36 cellular contexts compared by ENCODE assay signal in genomic region chr6:30113377-30113759, GRCh38. TPM values are rescaled to one million over a fixed set of nuclear protein-coding genes. Genes with fewer than 3 reads are reported as not detected.
DNase-seq lines count a peak whose midpoint lies in the region; ATAC-seq and TF ChIP-seq lines count a peak whose summit lies in the region.
"Had no signal": no experiment of that assay in that cellular context is flagged by ENCODE, and none has a peak within 500 bp of the region (broad histone marks: within the 10 kb centered on the region; RNA-seq: fewer than 3 reads in every experiment).

No MANE protein-coding gene starts in this region.

- peaks cover 13% of the 10 kb centered on the region for H3K4me1 Mint-ChIP-seq in activated naive CD8-positive, alpha-beta T cell treated with anti-CD3 and anti-CD28 coated beads, Interleukin-2, amount 50 U/mL, for 24 hours
- peaks cover 10% of the 10 kb centered on the region for H3K4me1 Mint-ChIP-seq in activated naive CD8-positive, alpha-beta T cell treated with anti-CD3 and anti-CD28 coated beads for 36 hours
- H3K4me1 Mint-ChIP-seq in natural killer cell treated with Interleukin-12 subunit alpha and Interleukin-12 subunit beta and Interleukin-15 and Interleukin-18, amount 100 ng/mL, for 72 hours (ENCODE audit: low read depth in 2 of 2): peaks cover 10 to 15% of the 10 kb centered on the region in 2 donors
- H3K4me1 Mint-ChIP-seq: brain, immature natural killer cell, mesothelial cell of epicardium, neural progenitor cell had no signal

- no peaks in the 10 kb centered on the region for H3K9me3 ChIP-seq in hepatocyte (ENCODE audit: low read depth)
- H3K9me3 ChIP-seq: adrenal gland, right lobe of liver, SK-N-SH, tibial artery had no signal

- H3K27me3 Mint-ChIP-seq in activated naive CD8-positive, alpha-beta T cell treated with anti-CD3 and anti-CD28 coated beads, Interleukin-2, amount 50 U/mL, for 24 hours: peaks cover 55% of the 10 kb centered on the region
- H3K27me3 Mint-ChIP-seq in activated naive CD8-positive, alpha-beta T cell treated with anti-CD3 and anti-CD28 coated beads for 36 hours: peaks cover 71% of the 10 kb centered on the region
- H3K27me3 Mint-ChIP-seq in natural killer cell treated with Interleukin-12 subunit alpha and Interleukin-12 subunit beta and Interleukin-15 and Interleukin-18, amount 100 ng/mL, for 72 hours: peaks cover 42 to 48% of the 10 kb centered on the region in 2 donors

- WGBS in hepatocyte (ENCODE audit: low lambda C conversion rate, missing lambda C conversion rate): 69% methylated on average over 1 of the region's 1 CpG

- peak overlapping the region; percentile 4 for H3K4me3 Mint-ChIP-seq in activated naive CD8-positive, alpha-beta T cell treated with anti-CD3 and anti-CD28 coated beads, Interleukin-2, amount 50 U/mL, for 24 hours
- no peak overlapping the region for H3K4me3 Mint-ChIP-seq in activated naive CD8-positive, alpha-beta T cell treated with anti-CD3 and anti-CD28 coated beads for 36 hours
- no peak overlapping the region for H3K4me3 Mint-ChIP-seq in natural killer cell treated with Interleukin-12 subunit alpha and Interleukin-12 subunit beta and Interleukin-15 and Interleukin-18, amount 100 ng/mL, for 72 hours
- H3K4me3 Mint-ChIP-seq: activated T-cell treated with anti-CD3 and anti-CD28 coated beads, Interleukin-2, amount 50 U/mL, for 24 hours; brain; immature natural killer cell; mesothelial cell of epicardium; neural progenitor cell; stimulated activated naive CD8-positive, alpha-beta T cell treated with anti-CD3 and anti-CD28 coated beads, Interleukin-15, Interleukin-2, amounts not matched to agents 100 ng/mL and 50 ng/mL, for 24 hours had no signal

- peak overlapping the region; percentile 84 for H3K27ac ChIP-seq in hepatocyte
- H3K27ac ChIP-seq: adrenal gland, HL-60, neural progenitor cell, tibial artery had no signal

- peak; percentile 15 for ATAC-seq in activated naive CD8-positive, alpha-beta T cell treated with anti-CD3 and anti-CD28 coated beads, Interleukin-2, amount 50 U/mL, for 24 hours
- ATAC-seq in HG03439 (IDR thresholded peaks at IDR 0.05; ENCODE audit: unreplicated experiment): peak; percentile 22
- no peak for ATAC-seq in natural killer cell treated with Interleukin-12 subunit alpha and Interleukin-12 subunit beta and Interleukin-15 and Interleukin-18, amount 100 ng/mL, for 72 hours
- ATAC-seq: left ventricle myocardium superior had no signal

- no peak overlapping the region for H3K27ac Mint-ChIP-seq in activated naive CD8-positive, alpha-beta T cell treated with anti-CD3 and anti-CD28 coated beads, Interleukin-2, amount 50 U/mL, for 24 hours
- H3K27ac Mint-ChIP-seq in activated naive CD8-positive, alpha-beta T cell treated with anti-CD3 and anti-CD28 coated beads for 36 hours: no peak overlapping the region
- no peak overlapping the region for H3K27ac Mint-ChIP-seq in natural killer cell treated with Interleukin-12 subunit alpha and Interleukin-12 subunit beta and Interleukin-15 and Interleukin-18, amount 100 ng/mL, for 72 hours
- H3K27ac Mint-ChIP-seq: activated T-cell treated with anti-CD3 and anti-CD28 coated beads, Interleukin-2, amount 50 U/mL, for 24 hours; brain; immature natural killer cell; mesothelial cell of epicardium; neural progenitor cell; stimulated activated naive CD8-positive, alpha-beta T cell treated with anti-CD3 and anti-CD28 coated beads, Interleukin-15, Interleukin-2, amounts not matched to agents 100 ng/mL and 50 ng/mL, for 24 hours had no signal

- no peaks in the 10 kb centered on the region for H3K36me3 Mint-ChIP-seq in activated naive CD8-positive, alpha-beta T cell treated with anti-CD3 and anti-CD28 coated beads, Interleukin-2, amount 50 U/mL, for 24 hours (ENCODE audit: low read depth)
- H3K36me3 Mint-ChIP-seq in activated naive CD8-positive, alpha-beta T cell treated with anti-CD3 and anti-CD28 coated beads for 36 hours: no peaks in the 10 kb centered on the region
- no peaks in the 10 kb centered on the region for H3K36me3 Mint-ChIP-seq in natural killer cell treated with Interleukin-12 subunit alpha and Interleukin-12 subunit beta and Interleukin-15 and Interleukin-18, amount 100 ng/mL, for 72 hours
- H3K36me3 Mint-ChIP-seq: brain, immature natural killer cell, mesothelial cell of epicardium, neural progenitor cell had no signal

- H2AFZ ChIP-seq in hepatocyte: no peak overlapping the region
- H2AFZ ChIP-seq: neural progenitor cell had no signal

- peaks cover 10% of the 10 kb centered on the region for H3K4me1 ChIP-seq in hepatocyte (ENCODE audit: insufficient read depth)
- H3K4me1 ChIP-seq: adrenal gland, neural progenitor cell, tibial artery had no signal

- no peaks in the 10 kb centered on the region for H3K79me2 ChIP-seq in hepatocyte

- H3K36me3 ChIP-seq in hepatocyte (replicated peaks; ENCODE audit: insufficient read depth, low read depth): no peaks in the 10 kb centered on the region
- H3K36me3 ChIP-seq: adrenal gland, neural progenitor cell, right lobe of liver, tibial artery had no signal

- TF ChIP-seq CTCF in hepatocyte (IDR thresholded peaks at IDR 0.05; ENCODE audit: poor library complexity): no peak

- no peak for DNase-seq in activated naive CD8-positive, alpha-beta T cell treated with anti-CD3 and anti-CD28 coated beads, Interleukin-2, amount 50 U/mL, for 24 hours
- DNase-seq in activated naive CD8-positive, alpha-beta T cell treated with anti-CD3 and anti-CD28 coated beads for 36 hours: no peak
- DNase-seq in hepatocyte (ENCODE audit: low spot score): no peak
- no peak for DNase-seq in GM19238 (ENCODE audit: insufficient read length, low spot score)
- no peak for DNase-seq in natural killer cell treated with Interleukin-12 subunit alpha and Interleukin-12 subunit beta and Interleukin-15 and Interleukin-18, amount 100 ng/mL, for 72 hours (ENCODE audit: low spot score)
- no peak for DNase-seq in islet precursor cell
- no peak for DNase-seq in middle frontal gyrus (ENCODE audit: extremely low spot score, low spot score)
- DNase-seq: 8988T; activated CD4-positive, alpha-beta T cell treated with anti-CD3 and anti-CD28 coated beads for 4 hours; activated gamma-delta T cell treated with Interleukin-2 at 50 U/mL for 16 hours; activated T-cell treated with anti-CD3 and anti-CD28 coated beads, Interleukin-2, amount 50 U/mL, for 24 hours; adrenal gland; AML-193; DMS53; effector memory CD4-positive, alpha-beta T cell; foreskin melanocyte; hippocampal formation; immature natural killer cell; left ventricle myocardium superior; NCI-H1092; NCI-H187 treated with DMSO at 0.1 percent for 48 hours; NCI-H526; right lobe of liver; SK-N-SH; stimulated activated CD4-positive, alpha-beta T cell treated with anti-CD3 and anti-CD28 coated beads, Interleukin-4, amount 100 ng/mL, for 4 hours; T-helper 2 cell; tibial artery had no signal

- no peaks in the 10 kb centered on the region for H4K20me1 ChIP-seq in hepatocyte (ENCODE audit: insufficient read depth, poor library complexity, severe bottlenecking)

- H3K27me3 ChIP-seq in hepatocyte: peaks cover 24% of the 10 kb centered on the region
- H3K27me3 ChIP-seq: right lobe of liver had no signal

- no peaks in the 10 kb centered on the region for H3K9me2 ChIP-seq in hepatocyte (replicated peaks; ENCODE audit: insufficient read depth)
- H3K9me2 ChIP-seq: SK-N-SH had no signal

- H3K4me2 ChIP-seq in hepatocyte: peak overlapping the region; percentile 60
- H3K4me2 ChIP-seq: neural progenitor cell, SK-N-SH had no signal

- no peak overlapping the region for H3K4me3 ChIP-seq in hepatocyte
- H3K4me3 ChIP-seq: adrenal gland, neural progenitor cell, tibial artery had no signal

- no peaks in the 10 kb centered on the region for H3K9me3 Mint-ChIP-seq in activated naive CD8-positive, alpha-beta T cell treated with anti-CD3 and anti-CD28 coated beads, Interleukin-2, amount 50 U/mL, for 24 hours
- no peaks in the 10 kb centered on the region for H3K9me3 Mint-ChIP-seq in activated naive CD8-positive, alpha-beta T cell treated with anti-CD3 and anti-CD28 coated beads for 36 hours
- H3K9me3 Mint-ChIP-seq in natural killer cell treated with Interleukin-12 subunit alpha and Interleukin-12 subunit beta and Interleukin-15 and Interleukin-18, amount 100 ng/mL, for 72 hours: no peaks in the 10 kb centered on the region
- H3K9me3 Mint-ChIP-seq: activated T-cell treated with anti-CD3 and anti-CD28 coated beads, Interleukin-2, amount 50 U/mL, for 24 hours; immature natural killer cell; mesothelial cell of epicardium; neural progenitor cell; stimulated activated naive CD8-positive, alpha-beta T cell treated with anti-CD3 and anti-CD28 coated beads, Interleukin-15, Interleukin-2, amounts not matched to agents 100 ng/mL and 50 ng/mL, for 24 hours had no signal

RNA-seq across cellular contexts. Expression of gene TRIM31, which starts 0.5 kb away (rescaled TPM):
- not detected for total RNA-seq in activated naive CD8-positive, alpha-beta T cell treated with anti-CD3 and anti-CD28 coated beads for 36 hours
- 6.3 and 7.7 TPM in 2 replicates for total RNA-seq in hepatocyte
- polyA plus RNA-seq in hepatocyte: 5.0 and 10.1 TPM in 2 replicates
- total RNA-seq in natural killer cell treated with Interleukin-12 subunit alpha and Interleukin-12 subunit beta and Interleukin-15 and Interleukin-18, amount 100 ng/mL, for 72 hours: not detected
- total RNA-seq: activated CD8-positive, alpha-beta memory T cell treated with anti-CD3 and anti-CD28 coated beads for 36 hours; left ventricle myocardium superior; mesothelial cell of epicardium; posterior vena cava had no signal
- polyA plus RNA-seq: immature natural killer cell, SK-N-SH had no signal

RNA-seq across cellular contexts. Expression of gene TRIM40, which starts 22.6 kb away (rescaled TPM):
- total RNA-seq in activated naive CD8-positive, alpha-beta T cell treated with anti-CD3 and anti-CD28 coated beads for 36 hours: not detected
- 0.40 and 1.0 TPM in 2 replicates for total RNA-seq in hepatocyte
- 0.34 and 2.2 TPM in 2 replicates for polyA plus RNA-seq in hepatocyte
- not detected for total RNA-seq in natural killer cell treated with Interleukin-12 subunit alpha and Interleukin-12 subunit beta and Interleukin-15 and Interleukin-18, amount 100 ng/mL, for 72 hours
- total RNA-seq: activated CD8-positive, alpha-beta memory T cell treated with anti-CD3 and anti-CD28 coated beads for 36 hours; adrenal gland; left ventricle myocardium superior; mesothelial cell of epicardium; posterior vena cava had no signal
- polyA plus RNA-seq: immature natural killer cell, SK-N-SH had no signal

RNA-seq across cellular contexts. Expression of gene RNF39, which starts 37.8 kb away (rescaled TPM):
- total RNA-seq in activated naive CD8-positive, alpha-beta T cell treated with anti-CD3 and anti-CD28 coated beads for 36 hours: not detected
- 0.73 and 1.1 TPM in 2 replicates for total RNA-seq in hepatocyte
- polyA plus RNA-seq in hepatocyte: 2.2 and 3.3 TPM in 2 replicates
- not detected for total RNA-seq in natural killer cell treated with Interleukin-12 subunit alpha and Interleukin-12 subunit beta and Interleukin-15 and Interleukin-18, amount 100 ng/mL, for 72 hours
- total RNA-seq: activated CD8-positive, alpha-beta memory T cell treated with anti-CD3 and anti-CD28 coated beads for 36 hours; left ventricle myocardium superior; mesothelial cell of epicardium; posterior vena cava; right lobe of liver had no signal
- polyA plus RNA-seq: immature natural killer cell, SK-N-SH had no signal

RNA-seq across cellular contexts. Expression of gene PPP1R11, which starts 46.4 kb away (rescaled TPM):
- 10 to 100 TPM; 37.4 to 39.8 TPM for total RNA-seq in activated naive CD8-positive, alpha-beta T cell treated with anti-CD3 and anti-CD28 coated beads for 36 hours
- 50.9 and 55.6 TPM in 2 replicates for total RNA-seq in hepatocyte
- polyA plus RNA-seq in hepatocyte: 74.5 and 79.6 TPM in 2 replicates
- total RNA-seq in natural killer cell treated with Interleukin-12 subunit alpha and Interleukin-12 subunit beta and Interleukin-15 and Interleukin-18, amount 100 ng/mL, for 72 hours: 10 to 100 TPM; 50.3 to 82.0 TPM

RNA-seq across cellular contexts. Expression of gene TRIM10, which starts 47.6 kb away (rescaled TPM):
- not detected for total RNA-seq in activated naive CD8-positive, alpha-beta T cell treated with anti-CD3 and anti-CD28 coated beads for 36 hours
- 0.12 and 0.27 TPM in 2 replicates for total RNA-seq in hepatocyte
- polyA plus RNA-seq in hepatocyte: 0.16 and 1.1 TPM in 2 replicates
- not detected for total RNA-seq in natural killer cell treated with Interleukin-12 subunit alpha and Interleukin-12 subunit beta and Interleukin-15 and Interleukin-18, amount 100 ng/mL, for 72 hours
- total RNA-seq: activated CD8-positive, alpha-beta memory T cell treated with anti-CD3 and anti-CD28 coated beads for 36 hours; adrenal gland; left ventricle myocardium superior; mesothelial cell of epicardium; posterior vena cava had no signal
- polyA plus RNA-seq: adrenal gland, esophagus, immature natural killer cell, SK-N-SH had no signal

Comparison
In these comparisons a context has a peak if more than half of its experiments do, and no peak if none do; other contexts are left out.
1. ATAC-seq: peak in activated naive CD8-positive, alpha-beta T cell treated with anti-CD3 and anti-CD28 coated beads, Interleukin-2, amount 50 U/mL, for 24 hours (single experiment) and HG03439 (single experiment); none in natural killer cell treated with Interleukin-12 subunit alpha and Interleukin-12 subunit beta and Interleukin-15 and Interleukin-18, amount 100 ng/mL, for 72 hours (0 of 2).